In the genomic region with DNA sequence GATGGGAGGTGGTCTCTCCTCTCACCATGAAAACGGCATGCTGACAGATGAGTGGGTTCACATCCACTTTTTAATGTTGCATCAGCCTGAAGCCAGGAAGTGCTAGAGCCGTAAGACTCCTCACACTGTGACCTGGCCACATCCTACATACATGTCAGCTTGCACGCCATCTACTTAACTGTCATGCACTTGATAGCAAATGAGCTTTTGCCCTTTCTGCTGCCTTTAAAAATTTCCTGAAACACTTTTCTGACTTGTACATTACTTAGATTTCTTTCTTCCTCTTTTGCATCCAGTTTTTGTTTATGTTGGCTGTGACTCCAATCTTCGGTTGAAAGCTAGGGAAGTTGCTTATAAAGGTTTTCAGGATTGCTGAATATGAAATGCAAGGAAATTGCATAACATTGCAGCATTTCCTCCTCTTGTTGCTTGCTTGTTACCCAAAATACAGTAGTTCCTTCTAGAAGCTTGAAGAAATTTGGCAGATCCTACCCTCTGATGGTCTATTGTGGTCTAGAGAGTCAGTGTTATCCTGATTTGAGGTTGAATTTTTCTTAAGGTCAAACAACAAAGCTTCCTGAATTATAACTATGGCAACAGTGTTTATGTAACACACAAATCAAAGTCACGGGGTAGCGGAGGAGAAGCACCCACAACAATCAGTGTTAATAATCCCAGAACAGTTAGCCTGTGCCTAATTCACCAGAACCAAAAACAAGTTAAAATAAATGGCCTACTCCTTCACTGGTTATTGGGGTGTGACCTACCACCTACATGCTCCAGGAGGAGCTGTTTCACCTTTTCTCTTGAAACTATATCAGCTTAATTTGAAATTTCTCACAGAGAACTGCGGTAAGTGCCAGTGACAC, we compare ENCODE assay signal across 8 cellular contexts.
DNase-seq lines count a peak whose midpoint lies in the region; ATAC-seq and TF ChIP-seq lines count a peak whose summit lies in the region.

No MANE protein-coding gene starts in this region.

- H3K4me3 ChIP-seq in PC-9, result no peak overlapping the region
- H3K4me3 ChIP-seq in skeletal muscle cell (ENCODE audit: low read depth, low read length), result no peak overlapping the region

- no peaks in the 10 kb centered on the region for H3K27me3 ChIP-seq in PC-9 (ENCODE audit: insufficient read depth, low read depth)

- no peaks in the 10 kb centered on the region for H3F3A ChIP-seq in PC-9 (ENCODE audit: insufficient read depth, low read depth)

- DNase-seq in COLO829 (ENCODE audit: low spot score) (peak; percentile 24), PC-9 (no peak), left cardiac atrium (peak; percentile 36), skeletal muscle cell (ENCODE audit: low read depth) (peak; percentile 78), cortex of kidney (lab: John Stamatoyannopoulos, UW) (no peak)

- CTCF ChIA-PET in PC-9 (lab: Charles Lee), result interaction anchor here (0.7 to 1.1 kb wide), 4 partner anchors 63 to 822 kb away, joined by 3 to 10 read pairs (median 4); no protein-coding TSS in a partner anchor

- H3K4me3 Mint-ChIP-seq in activated naive CD8-positive, alpha-beta T cell, result peak overlapping the region; percentile 79

- no peaks in the 10 kb centered on the region for H3K36me3 ChIP-seq in PC-9 (ENCODE audit: low read depth)

- H3K4me1 Mint-ChIP-seq in activated naive CD8-positive, alpha-beta T cell (ENCODE audit: low read depth), result peaks cover 79% of the 10 kb centered on the region

- H4K20me1 ChIP-seq in PC-9 (ENCODE audit: insufficient read depth), result no peaks in the 10 kb centered on the region

- no TSS peak for BruUV-seq in PC-9 (replicated peaks; lab: Mats Ljungman, UMichigan)

- H3K4me2 ChIP-seq in PC-9, result no peak overlapping the region

- peak; percentile 44 for TF ChIP-seq POLR2A in GM19099 (IDR thresholded peaks at IDR 0.05; ENCODE audit: extremely low read depth, insufficient read length, low read depth)

- H2AFZ ChIP-seq in PC-9, result no peak overlapping the region

- H3K4me1 ChIP-seq in PC-9 (replicated peaks; ENCODE audit: insufficient read depth), result no peaks in the 10 kb centered on the region

- H3K9me2 ChIP-seq in PC-9 (ENCODE audit: insufficient read depth), result no peaks in the 10 kb centered on the region

- no peaks in the 10 kb centered on the region for H3K79me2 ChIP-seq in PC-9 (ENCODE audit: low read depth)

- intact Hi-C loops in PC-9 (cut with micrococcal nuclease; ENCODE audit: unreplicated experiment), result loop anchor here (5.0 kb wide), 2 partner anchors 400 to 825 kb away; a partner anchor contains a TSS
- intact Hi-C loops in left cardiac atrium (cut with DNase I), result loop anchor here in 1 of 2 donors (2.0 to 10.0 kb wide), 2 partner anchors 398 to 822 kb away; no protein-coding TSS in a partner anchor

- H3K27ac Mint-ChIP-seq in activated naive CD8-positive, alpha-beta T cell, result peak overlapping the region; percentile 98

- no peaks in the 10 kb centered on the region for H3K9me3 Mint-ChIP-seq in activated naive CD8-positive, alpha-beta T cell (ENCODE audit: low read depth)

- peaks cover 7% of the 10 kb centered on the region for H3K36me3 Mint-ChIP-seq in activated naive CD8-positive, alpha-beta T cell

- H3K27ac ChIP-seq in PC-9, result no peak overlapping the region

- H3K9me3 ChIP-seq in PC-9 (ENCODE audit: insufficient read depth, low read depth), result no peaks in the 10 kb centered on the region

- H3K27me3 Mint-ChIP-seq in activated naive CD8-positive, alpha-beta T cell, result no peaks in the 10 kb centered on the region

- TF ChIP-seq CTCF in PC-9 (conservative IDR thresholded peaks at IDR 0.05), result peak; percentile 65

- POLR2A ChIA-PET in PC-9 (lab: Charles Lee; ENCODE audit: unreplicated experiment), result interaction anchor here (0.7 kb wide), 1 partner anchor 24 kb away, joined by 9 read pairs; no protein-coding TSS in a partner anchor

- ATAC-seq in HG03196 (IDR thresholded peaks at IDR 0.05; ENCODE audit: unreplicated experiment) (peak; percentile 73), left cardiac atrium (peak; percentile 75 to 80)

Comparison
In these comparisons a context has a peak if more than half of its experiments do, and no peak if none do; other contexts are left out.
1. DNase-seq: peak in COLO829 (single experiment), left cardiac atrium (single experiment) and skeletal muscle cell (single experiment); none in PC-9 (0 of 2) and cortex of kidney (single experiment).